14 cellular contexts compared by ENCODE assay signal in the genomic region with DNA sequence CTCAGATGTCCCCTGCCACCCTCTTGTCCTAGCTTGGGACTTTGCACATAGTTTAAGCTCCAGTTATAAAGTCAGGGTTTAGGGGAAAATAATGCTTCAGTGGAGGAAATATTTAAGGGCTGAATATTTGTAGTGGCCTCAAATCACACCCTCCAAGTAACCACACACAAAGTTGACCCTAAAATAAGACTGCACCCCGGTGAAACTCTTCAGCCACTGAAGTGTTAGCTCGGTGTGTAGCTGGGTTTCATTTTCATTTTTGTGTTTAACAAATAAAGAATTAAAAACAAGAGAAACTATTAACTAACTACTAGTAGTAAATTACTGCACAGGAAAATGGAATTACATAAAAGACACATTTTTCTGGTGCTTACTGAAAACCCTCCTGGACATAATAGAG. TPM values are rescaled to one million over a fixed set of nuclear protein-coding genes. Genes with fewer than 3 reads are reported as not detected.
A peak's percentile ranks its signal among the peaks of the same experiment; 100 is the strongest.
DNase-seq lines count a peak whose midpoint lies in the region; ATAC-seq and FAIRE-seq lines count a peak whose summit lies in the region.
"Had no signal": no experiment of that assay in that cellular context is flagged by ENCODE, and none has a peak within 500 bp of the region (broad histone marks: within the 10 kb centered on the region; RNA-seq: fewer than 3 reads in every experiment).

No MANE protein-coding gene starts in this region.

- H3K36me3 Mint-ChIP-seq in activated T-helper 17 cell treated with anti-CD3 and anti-CD28 coated beads, Interleukin-2, amount 50 U/mL, for 72 hours (ENCODE audit: low read depth): no peaks in the 10 kb centered on the region

- peak; percentile 87 for FAIRE-seq in GM18507 (lab: Jason Lieb, UNC)
- FAIRE-seq: bronchial epithelial cell had no signal

- H3K27ac Mint-ChIP-seq in activated T-helper 17 cell treated with anti-CD3 and anti-CD28 coated beads, Interleukin-2, amount 50 U/mL, for 72 hours: no peak overlapping the region

- H3K9me3 Mint-ChIP-seq in activated T-helper 17 cell treated with anti-CD3 and anti-CD28 coated beads, Interleukin-2, amount 50 U/mL, for 72 hours: no peaks in the 10 kb centered on the region

- ATAC-seq in GM19463 (IDR thresholded peaks at IDR 0.05; ENCODE audit: unreplicated experiment) (peak; percentile 56), HG03103 (IDR thresholded peaks at IDR 0.05; ENCODE audit: low read depth, unreplicated experiment) (peak; percentile 39)
- no peak for ATAC-seq in activated T-helper 17 cell treated with anti-CD3 and anti-CD28 coated beads, Interleukin-2, amount 50 U/mL, for 72 hours (replicated peaks)
- ATAC-seq: left cardiac atrium had no signal

- H3K27me3 Mint-ChIP-seq in activated T-helper 17 cell treated with anti-CD3 and anti-CD28 coated beads, Interleukin-2, amount 50 U/mL, for 72 hours: peaks cover 6% of the 10 kb centered on the region

- H3K4me3 Mint-ChIP-seq in activated T-helper 17 cell treated with anti-CD3 and anti-CD28 coated beads, Interleukin-2, amount 50 U/mL, for 72 hours: peak overlapping the region; percentile 15

- DNase-seq in GM18507 (ENCODE audit: extremely low spot score, insufficient read length, low read depth): no peak
- no peak for DNase-seq in DMS114 treated with DMSO at 0.1 percent for 48 hours (lab: John Stamatoyannopoulos, UW; ENCODE audit: unreplicated experiment)
- no peak for DNase-seq in HCEC 1CT
- DNase-seq in SIG-M5 treated with dmso at 0.1 percent for 504 hours (lab: John Stamatoyannopoulos, UW; ENCODE audit: unreplicated experiment): no peak
- DNase-seq in central memory CD4-positive, alpha-beta T cell: no peak
- DNase-seq: H7; left cardiac atrium; NCI-H446; stimulated activated CD4-positive, alpha-beta T cell treated with anti-CD3 and anti-CD28 coated beads, Interleukin-4, amount 100 ng/mL, for 1 hour; tibial artery had no signal

- H3K4me1 Mint-ChIP-seq in activated T-helper 17 cell treated with anti-CD3 and anti-CD28 coated beads, Interleukin-2, amount 50 U/mL, for 72 hours: no peaks in the 10 kb centered on the region

RNA-seq across cellular contexts. Expression of a gene that starts 14.8 kb away (rescaled TPM):
- total RNA-seq in activated T-helper 17 cell treated with anti-CD3 and anti-CD28 coated beads, Interleukin-2, amount 50 U/mL, for 72 hours: 10 to 100 TPM; 51.4 to 52.9 TPM
